ENCODE assay signal across 1 cellular context in the genomic region with DNA sequence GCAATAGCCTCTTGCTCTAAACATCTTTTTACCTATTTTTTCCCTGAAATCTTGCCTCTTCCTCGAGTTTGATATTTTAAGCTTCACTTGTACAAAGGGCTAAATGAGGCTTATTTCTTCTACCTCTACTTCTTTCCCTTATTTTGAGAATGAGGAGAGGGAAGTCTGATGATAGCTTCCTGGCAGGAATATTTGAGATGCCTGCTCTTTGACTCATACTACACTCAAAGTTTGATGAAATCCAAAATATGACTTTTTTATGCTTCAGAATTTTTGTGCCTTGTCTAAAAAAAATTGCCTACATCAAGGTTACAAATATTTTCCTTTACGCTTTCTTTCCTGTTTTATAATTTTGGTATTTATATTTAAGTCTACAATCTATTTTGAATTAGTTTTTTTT.
TF ChIP-seq lines count a peak whose summit lies in the region.

No MANE protein-coding gene starts in this region.

TF ChIP-seq in SK-N-SH, 30 proteins besides CTCF, POLR2A, EP300 and RAD21:
- TF ChIP-seq TEAD4 (IDR thresholded peaks at IDR 0.05; ENCODE audit: borderline replicate concordance, insufficient read depth): no peak
- no peak for TF ChIP-seq TCF12 (IDR thresholded peaks at IDR 0.05)
- TF ChIP-seq JUND (IDR thresholded peaks at IDR 0.05): 0 out of 2 replicates have a peak, but pooled peaks have one; percentile 23
